Comparison of ENCODE assay signal across 9 cellular contexts in the genomic region with DNA sequence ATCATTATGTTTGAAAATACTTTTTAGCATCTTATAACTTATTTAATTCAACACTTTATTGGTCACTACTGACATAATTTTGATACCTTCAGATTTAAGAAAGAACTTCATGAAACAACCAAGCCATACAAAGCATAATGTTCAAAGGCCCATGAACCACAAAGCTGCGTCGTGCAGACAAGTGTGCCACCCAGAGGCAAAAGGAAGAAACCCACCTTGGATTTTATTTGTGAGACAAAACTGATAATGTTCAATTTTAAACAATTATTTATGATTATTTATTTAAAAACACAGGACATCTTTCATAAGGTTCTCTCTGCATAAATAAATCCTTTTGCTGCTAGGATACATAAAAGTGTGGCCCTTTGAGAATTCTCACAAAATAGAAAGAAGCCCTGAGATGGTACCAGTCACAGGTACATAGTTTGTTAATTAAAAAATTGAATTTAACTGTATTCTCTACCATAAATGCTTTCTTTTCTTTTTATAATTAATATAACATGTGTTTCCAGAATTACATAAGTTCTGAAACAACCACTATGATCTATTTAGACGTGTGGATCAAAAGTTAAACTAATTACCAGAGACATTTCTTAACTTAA.
A peak's percentile ranks its signal among the peaks of the same experiment; 100 is the strongest.
DNase-seq lines count a peak whose midpoint lies in the region; ATAC-seq and TF ChIP-seq lines count a peak whose summit lies in the region.
"Had no signal": no experiment of that assay in that cellular context is flagged by ENCODE, and none has a peak within 500 bp of the region (broad histone marks: within the 10 kb centered on the region; RNA-seq: fewer than 3 reads in every experiment).

No MANE protein-coding gene starts in this region.

- DNase-seq in heart left ventricle (no peak), right cardiac atrium (no peak), NAMALWA (ENCODE audit: low spot score) (peak; percentile 61), SK-N-DZ (ENCODE audit: low spot score) (peak; percentile 48), endothelial cell (ENCODE audit: low spot score) (peak; percentile 25)

- H3K4me1 ChIP-seq in heart left ventricle, result no peaks in the 10 kb centered on the region
- no peaks in the 10 kb centered on the region for H3K4me1 ChIP-seq in right cardiac atrium (ENCODE audit: control insufficient read depth, insufficient read depth, low read length)

- no peak overlapping the region for H3K9ac ChIP-seq in neural cell (ENCODE audit: low read length)

- H3K4me3 ChIP-seq in heart left ventricle (no peak overlapping the region), right cardiac atrium (ENCODE audit: low read length) (no peak overlapping the region), neural cell (ENCODE audit: low read length) (no peak overlapping the region)

- no peaks in the 10 kb centered on the region for H3K4me1 Mint-ChIP-seq in endothelial cell (ENCODE audit: unreplicated experiment)
- H3K4me1 Mint-ChIP-seq: central memory CD8-positive, alpha-beta T cell had no signal

- H3K27ac ChIP-seq in heart left ventricle, result no peak overlapping the region
- H3K27ac ChIP-seq in right cardiac atrium (ENCODE audit: low read length), result no peak overlapping the region
- H3K27ac ChIP-seq in neural cell (ENCODE audit: low read length), result no peak overlapping the region

- no peak for TF ChIP-seq EP300 in neural cell (conservative IDR thresholded peaks at IDR 0.05; ENCODE audit: poor library complexity, severe bottlenecking)

- H3K36me3 ChIP-seq in heart left ventricle (peaks cover 0 to 74% (median 59%) of the 10 kb centered on the region in 9 donors), neural cell (ENCODE audit: insufficient read depth, low read length) (peaks cover 3% of the 10 kb centered on the region)

- no peak for ATAC-seq in heart left ventricle
- ATAC-seq in right cardiac atrium, result no peak
- no peak for ATAC-seq in HG03159 (IDR thresholded peaks at IDR 0.05; ENCODE audit: unreplicated experiment)
- ATAC-seq in GM21737 (IDR thresholded peaks at IDR 0.05; ENCODE audit: unreplicated experiment), result no peak

- H3K4me3 Mint-ChIP-seq in endothelial cell (ENCODE audit: unreplicated experiment), result no peak overlapping the region
- H3K4me3 Mint-ChIP-seq: central memory CD8-positive, alpha-beta T cell had no signal

- no peaks in the 10 kb centered on the region for H3K36me3 Mint-ChIP-seq in endothelial cell (ENCODE audit: low read depth, unreplicated experiment)

- H3K27me3 Mint-ChIP-seq in endothelial cell (ENCODE audit: unreplicated experiment), result no peaks in the 10 kb centered on the region
- H3K27me3 Mint-ChIP-seq: central memory CD8-positive, alpha-beta T cell had no signal

- H3K27me3 ChIP-seq in heart left ventricle (no peaks in the 10 kb centered on the region), right cardiac atrium (ENCODE audit: control insufficient read depth, insufficient read depth) (no peaks in the 10 kb centered on the region), neural cell (ENCODE audit: insufficient read depth, low read depth, low read length) (no peaks in the 10 kb centered on the region)

- no peak overlapping the region for H3K4me2 ChIP-seq in neural cell (ENCODE audit: low read length)

- no peaks in the 10 kb centered on the region for H3F3A ChIP-seq in neural cell (ENCODE audit: insufficient read depth, low read length, poor library complexity, severe bottlenecking)

- TF ChIP-seq POLR2A in heart left ventricle (IDR thresholded peaks at IDR 0.05), result no peak

- no peak overlapping the region for H2AFZ ChIP-seq in neural cell (ENCODE audit: low read depth, low read length)

- H3K9me3 ChIP-seq in heart left ventricle (no peaks in the 10 kb centered on the region), right cardiac atrium (ENCODE audit: control insufficient read depth, low read length) (no peaks in the 10 kb centered on the region), neural cell (ENCODE audit: low read length) (no peaks in the 10 kb centered on the region)

- no peaks in the 10 kb centered on the region for H3K9me2 ChIP-seq in neural cell (ENCODE audit: insufficient read depth, low read length)

- H3K79me2 ChIP-seq in neural cell (replicated peaks; ENCODE audit: insufficient read depth, low read length), result no peaks in the 10 kb centered on the region

- intact Hi-C loops in heart left ventricle (cut with DNase I), result loop anchor here (1.0 to 10.0 kb wide), 6 partner anchors 204 to 486 kb away; a partner anchor contains a TSS
- intact Hi-C loops in right cardiac atrium (cut with DNase I), result loop anchor here in 3 of 4 donors (5.0 to 10.0 kb wide), 3 partner anchors 201 to 206 kb away; a partner anchor contains a TSS

- peak; percentile 94 for TF ChIP-seq RAD21 in neural cell (conservative IDR thresholded peaks at IDR 0.05)

- H4K20me1 ChIP-seq in neural cell (ENCODE audit: insufficient read depth), result no peaks in the 10 kb centered on the region

- peak; percentile 40 to 75 (median 64) for TF ChIP-seq CTCF in heart left ventricle (IDR thresholded peaks at IDR 0.05)
- peak; percentile 85 for TF ChIP-seq CTCF in endothelial cell (IDR thresholded peaks at IDR 0.05; ENCODE audit: unreplicated experiment)
- TF ChIP-seq CTCF in neural cell (IDR thresholded peaks at IDR 0.05; ENCODE audit: poor library complexity, severe bottlenecking), result peak; percentile 88

- 33 to 39% (median 35%) methylated on average over 3 of the region's 3 CpGs for WGBS in heart left ventricle, 4 donors
- 32% methylated on average over 3 of the region's 3 CpGs for WGBS in right cardiac atrium

- H3K27ac Mint-ChIP-seq in endothelial cell (ENCODE audit: unreplicated experiment), result no peak overlapping the region

- H3K9me3 Mint-ChIP-seq in endothelial cell (ENCODE audit: unreplicated experiment), result no peaks in the 10 kb centered on the region
- H3K9me3 Mint-ChIP-seq: central memory CD8-positive, alpha-beta T cell had no signal

TF ChIP-seq in neural cell, 6 proteins besides CTCF, POLR2A, EP300 and RAD21:
- TF ChIP-seq MXI1 (conservative IDR thresholded peaks at IDR 0.05; ENCODE audit: poor library complexity, severe bottlenecking) (no peak), POLR2AphosphoS5 (IDR thresholded peaks at IDR 0.05) (no peak), EZH2 (IDR thresholded peaks at IDR 0.05; ENCODE audit: borderline replicate concordance, insufficient read depth, low read length, poor library complexity, severe bottlenecking) (no peak), TAF1 (IDR thresholded peaks at IDR 0.05; ENCODE audit: low read depth) (no peak), SMC3 (conservative IDR thresholded peaks at IDR 0.05; ENCODE audit: poor library complexity) (peak; percentile 92)
- TF ChIP-seq, protein P1, sequence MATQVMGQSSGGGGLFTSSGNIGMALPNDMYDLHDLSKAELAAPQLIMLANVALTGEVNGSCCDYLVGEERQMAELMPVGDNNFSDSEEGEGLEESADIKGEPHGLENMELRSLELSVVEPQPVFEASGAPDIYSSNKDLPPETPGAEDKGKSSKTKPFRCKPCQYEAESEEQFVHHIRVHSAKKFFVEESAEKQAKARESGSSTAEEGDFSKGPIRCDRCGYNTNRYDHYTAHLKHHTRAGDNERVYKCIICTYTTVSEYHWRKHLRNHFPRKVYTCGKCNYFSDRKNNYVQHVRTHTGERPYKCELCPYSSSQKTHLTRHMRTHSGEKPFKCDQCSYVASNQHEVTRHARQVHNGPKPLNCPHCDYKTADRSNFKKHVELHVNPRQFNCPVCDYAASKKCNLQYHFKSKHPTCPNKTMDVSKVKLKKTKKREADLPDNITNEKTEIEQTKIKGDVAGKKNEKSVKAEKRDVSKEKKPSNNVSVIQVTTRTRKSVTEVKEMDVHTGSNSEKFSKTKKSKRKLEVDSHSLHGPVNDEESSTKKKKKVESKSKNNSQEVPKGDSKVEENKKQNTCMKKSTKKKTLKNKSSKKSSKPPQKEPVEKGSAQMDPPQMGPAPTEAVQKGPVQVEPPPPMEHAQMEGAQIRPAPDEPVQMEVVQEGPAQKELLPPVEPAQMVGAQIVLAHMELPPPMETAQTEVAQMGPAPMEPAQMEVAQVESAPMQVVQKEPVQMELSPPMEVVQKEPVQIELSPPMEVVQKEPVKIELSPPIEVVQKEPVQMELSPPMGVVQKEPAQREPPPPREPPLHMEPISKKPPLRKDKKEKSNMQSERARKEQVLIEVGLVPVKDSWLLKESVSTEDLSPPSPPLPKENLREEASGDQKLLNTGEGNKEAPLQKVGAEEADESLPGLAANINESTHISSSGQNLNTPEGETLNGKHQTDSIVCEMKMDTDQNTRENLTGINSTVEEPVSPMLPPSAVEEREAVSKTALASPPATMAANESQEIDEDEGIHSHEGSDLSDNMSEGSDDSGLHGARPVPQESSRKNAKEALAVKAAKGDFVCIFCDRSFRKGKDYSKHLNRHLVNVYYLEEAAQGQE (IDR thresholded peaks at IDR 0.05; ENCODE audit: borderline replicate concordance), result no peak

Comparison
In these comparisons a context has a peak if more than half of its experiments do, and no peak if none do; other contexts are left out.
1. DNase-seq: peak in NAMALWA (single experiment), SK-N-DZ (single experiment) and endothelial cell (single experiment); none in heart left ventricle (0 of 5) and right cardiac atrium (0 of 3).
2. Peak in every context shown above with its lines, with median percentiles within 50 percentile points of each other: CTCF ChIP-seq.